In genomic region chr14:36022765-36023415, GRCh38 we compare ENCODE assay signal across 19 cellular contexts.
A peak's percentile ranks its signal among the peaks of the same experiment; 100 is the strongest.
DNase-seq lines count a peak whose midpoint lies in the region; ATAC-seq and TF ChIP-seq lines count a peak whose summit lies in the region.
"Had no signal": no experiment of that assay in that cellular context is flagged by ENCODE, and none has a peak within 500 bp of the region (broad histone marks: within the 10 kb centered on the region; RNA-seq: fewer than 3 reads in every experiment).

No MANE protein-coding gene starts in this region.

- H2AK5ac ChIP-seq in neuronal stem cell (ENCODE audit: low read depth, low read length): no peak overlapping the region

- DNase-seq in NCI-H1417 (lab: John Stamatoyannopoulos, UW) (peak in 2 of 3 experiments; percentile 16 to 63), caudate nucleus (lab: John Stamatoyannopoulos, UW) (no peak), neuronal stem cell (ENCODE audit: low spot score) (no peak)
- no peak for DNase-seq in activated naive CD4-positive, alpha-beta T cell treated with Interleukin-2 at 50 U/mL for 16 hours
- no peak for DNase-seq in activated CD8-positive, alpha-beta T cell treated with anti-CD3 and anti-CD28 coated beads for 36 hours
- DNase-seq: activated CD4-positive, alpha-beta memory T cell treated with anti-CD3 and anti-CD28 coated beads for 36 hours; aorta; CD8-positive, alpha-beta memory T cell; DMS79; left ventricle myocardium superior; NCI-H187 treated with DMSO at 0.1 percent for 48 hours; nucleus accumbens; SHP77 treated with DMSO at 0.1 percent for 48 hours; stimulated activated CD4-positive, alpha-beta T cell treated with anti-CD3 and anti-CD28 coated beads, Interleukin-15, amount 100 ng/mL, for 24 hours; T-helper 1 cell; testis had no signal

- peaks cover 10% of the 10 kb centered on the region for H3K27me3 Mint-ChIP-seq in activated CD8-positive, alpha-beta T cell treated with anti-CD3 and anti-CD28 coated beads for 36 hours
- H3K27me3 Mint-ChIP-seq: activated CD4-positive, alpha-beta memory T cell treated with anti-CD3 and anti-CD28 coated beads for 36 hours; CD8-positive, alpha-beta memory T cell had no signal

- POLR2A ChIA-PET in activated CD8-positive, alpha-beta T cell treated with anti-CD3 and anti-CD28 coated beads for 36 hours (lab: Charles Lee): interaction anchor here (0.7 kb wide), 1 partner anchor 12 kb away, joined by 4 read pairs; no protein-coding TSS in a partner anchor

- no peaks in the 10 kb centered on the region for H3K9me3 Mint-ChIP-seq in activated CD8-positive, alpha-beta T cell treated with anti-CD3 and anti-CD28 coated beads for 36 hours
- H3K9me3 Mint-ChIP-seq: activated CD4-positive, alpha-beta memory T cell treated with anti-CD3 and anti-CD28 coated beads for 36 hours; CD8-positive, alpha-beta memory T cell had no signal

- no peak overlapping the region for H3K27ac Mint-ChIP-seq in activated CD8-positive, alpha-beta T cell treated with anti-CD3 and anti-CD28 coated beads for 36 hours
- H3K27ac Mint-ChIP-seq: activated CD4-positive, alpha-beta memory T cell treated with anti-CD3 and anti-CD28 coated beads for 36 hours had no signal

- H3K14ac ChIP-seq in neuronal stem cell (ENCODE audit: low read length): no peak overlapping the region

- no peak overlapping the region for H4K8ac ChIP-seq in neuronal stem cell (ENCODE audit: low read depth, low read length)

- H3K9ac ChIP-seq in neuronal stem cell (ENCODE audit: low read depth, low read length, poor library complexity): no peak overlapping the region

- no peaks in the 10 kb centered on the region for H3K36me3 Mint-ChIP-seq in activated CD8-positive, alpha-beta T cell treated with anti-CD3 and anti-CD28 coated beads for 36 hours (ENCODE audit: low read depth)
- H3K36me3 Mint-ChIP-seq: activated CD4-positive, alpha-beta memory T cell treated with anti-CD3 and anti-CD28 coated beads for 36 hours; CD8-positive, alpha-beta memory T cell had no signal

- H3K23ac ChIP-seq in neuronal stem cell (ENCODE audit: low read depth, low read length, poor library complexity): no peak overlapping the region

- H3K36me3 ChIP-seq in neuronal stem cell (replicated peaks in 1 of 2; ENCODE audit: control insufficient read depth in 2 of 2, insufficient read depth in 2 of 2, low read length in 2 of 2): no peaks in the 10 kb centered on the region
- H3K36me3 ChIP-seq: right atrium auricular region had no signal

- H3K4me3 Mint-ChIP-seq in activated CD8-positive, alpha-beta T cell treated with anti-CD3 and anti-CD28 coated beads for 36 hours: no peak overlapping the region
- H3K4me3 Mint-ChIP-seq: activated CD4-positive, alpha-beta memory T cell treated with anti-CD3 and anti-CD28 coated beads for 36 hours had no signal

- no peak overlapping the region for H3K4ac ChIP-seq in neuronal stem cell (ENCODE audit: low read length)

- intact Hi-C loops in activated CD8-positive, alpha-beta T cell treated with anti-CD3 and anti-CD28 coated beads for 36 hours (cut with micrococcal nuclease): loop anchor here (5.0 kb wide), 1 partner anchor 141 kb away; no protein-coding TSS in a partner anchor

- H3K27ac ChIP-seq in caudate nucleus (ENCODE audit: low read depth, low read length): peak overlapping the region; percentile 87
- peak overlapping the region; percentile 46 for H3K27ac ChIP-seq in neuronal stem cell (replicated peaks; ENCODE audit: low read length)
- H3K27ac ChIP-seq: right atrium auricular region, testis had no signal

- H3K79me1 ChIP-seq in neuronal stem cell (ENCODE audit: low read depth, low read length): no peaks in the 10 kb centered on the region

- H2BK120ac ChIP-seq in neuronal stem cell (ENCODE audit: low read depth, low read length): no peak overlapping the region

- H2AFZ ChIP-seq in neuronal stem cell (ENCODE audit: low read length): no peak overlapping the region

- H3K4me2 ChIP-seq in neuronal stem cell (ENCODE audit: insufficient read depth, low read length, poor library complexity, severe bottlenecking): no peak overlapping the region

- H3K4me1 ChIP-seq in neuronal stem cell (ENCODE audit: control insufficient read depth in 2 of 2, insufficient read depth in 1 of 2, low read depth in 1 of 2, low read length in 2 of 2): peaks cover 0 to 13% of the 10 kb centered on the region in 2 donors
- H3K4me1 ChIP-seq: right atrium auricular region, testis had no signal

- H4K91ac ChIP-seq in neuronal stem cell (ENCODE audit: low read depth, low read length, poor library complexity): no peak overlapping the region

- H2BK5ac ChIP-seq in neuronal stem cell (ENCODE audit: low read length): no peak overlapping the region

- no peak overlapping the region for H2BK15ac ChIP-seq in neuronal stem cell (ENCODE audit: low read length)

- CTCF ChIA-PET in activated CD8-positive, alpha-beta T cell treated with anti-CD3 and anti-CD28 coated beads for 36 hours (lab: Charles Lee): no interaction called here

- H3K4me1 Mint-ChIP-seq in activated CD8-positive, alpha-beta T cell treated with anti-CD3 and anti-CD28 coated beads for 36 hours (ENCODE audit: low read depth): peaks cover 12% of the 10 kb centered on the region

- TF ChIP-seq CTCF in activated CD8-positive, alpha-beta T cell treated with anti-CD3 and anti-CD28 coated beads for 36 hours (IDR thresholded peaks at IDR 0.05): no peak

- no peak overlapping the region for H2BK12ac ChIP-seq in neuronal stem cell (ENCODE audit: low read length)

- H3K9me3 ChIP-seq in neuronal stem cell (replicated peaks in 1 of 2; ENCODE audit: control insufficient read depth in 2 of 2, insufficient read depth in 1 of 2, low read depth in 1 of 2, low read length in 2 of 2): no peaks in the 10 kb centered on the region
- H3K9me3 ChIP-seq: right atrium auricular region, testis had no signal

- no peak overlapping the region for H3K18ac ChIP-seq in neuronal stem cell (ENCODE audit: low read length)

- ATAC-seq in GM18907 (IDR thresholded peaks at IDR 0.05; ENCODE audit: unreplicated experiment): peak; percentile 51
- ATAC-seq in HG03135 (IDR thresholded peaks at IDR 0.05; ENCODE audit: unreplicated experiment): no peak
- ATAC-seq in activated CD8-positive, alpha-beta T cell treated with anti-CD3 and anti-CD28 coated beads for 36 hours: no peak
- ATAC-seq: left ventricle myocardium superior had no signal

- no peak overlapping the region for H3K4me3 ChIP-seq in neuronal stem cell (ENCODE audit: low read length in 2 of 2)
- H3K4me3 ChIP-seq: right atrium auricular region, testis had no signal

- no CpG with 5 or more reads among the region's 8 CpGs for WGBS in neuronal stem cell (ENCODE audit: extremely low coverage in 2 of 2, insufficient read length in 2 of 2, insufficient replicate concordance in 1 of 2), 2 donors

- H3K27me3 ChIP-seq in neuronal stem cell (ENCODE audit: control insufficient read depth in 3 of 3, insufficient read depth in 3 of 3, low read depth in 1 of 3, low read length in 3 of 3): peaks cover 0 to 40% (median 0%) of the 10 kb centered on the region in 3 experiments
- H3K27me3 ChIP-seq: right atrium auricular region, testis had no signal

Comparison
In these comparisons a context has a peak if more than half of its experiments do, and no peak if none do; other contexts are left out.
1. DNase-seq: peak in NCI-H1417 (2 of 3); none in caudate nucleus (0 of 61), neuronal stem cell (single experiment), activated naive CD4-positive, alpha-beta T cell treated with Interleukin-2 at 50 U/mL for 16 hours (single experiment) and activated CD8-positive, alpha-beta T cell treated with anti-CD3 and anti-CD28 coated beads for 36 hours (single experiment).